In the genomic region with DNA sequence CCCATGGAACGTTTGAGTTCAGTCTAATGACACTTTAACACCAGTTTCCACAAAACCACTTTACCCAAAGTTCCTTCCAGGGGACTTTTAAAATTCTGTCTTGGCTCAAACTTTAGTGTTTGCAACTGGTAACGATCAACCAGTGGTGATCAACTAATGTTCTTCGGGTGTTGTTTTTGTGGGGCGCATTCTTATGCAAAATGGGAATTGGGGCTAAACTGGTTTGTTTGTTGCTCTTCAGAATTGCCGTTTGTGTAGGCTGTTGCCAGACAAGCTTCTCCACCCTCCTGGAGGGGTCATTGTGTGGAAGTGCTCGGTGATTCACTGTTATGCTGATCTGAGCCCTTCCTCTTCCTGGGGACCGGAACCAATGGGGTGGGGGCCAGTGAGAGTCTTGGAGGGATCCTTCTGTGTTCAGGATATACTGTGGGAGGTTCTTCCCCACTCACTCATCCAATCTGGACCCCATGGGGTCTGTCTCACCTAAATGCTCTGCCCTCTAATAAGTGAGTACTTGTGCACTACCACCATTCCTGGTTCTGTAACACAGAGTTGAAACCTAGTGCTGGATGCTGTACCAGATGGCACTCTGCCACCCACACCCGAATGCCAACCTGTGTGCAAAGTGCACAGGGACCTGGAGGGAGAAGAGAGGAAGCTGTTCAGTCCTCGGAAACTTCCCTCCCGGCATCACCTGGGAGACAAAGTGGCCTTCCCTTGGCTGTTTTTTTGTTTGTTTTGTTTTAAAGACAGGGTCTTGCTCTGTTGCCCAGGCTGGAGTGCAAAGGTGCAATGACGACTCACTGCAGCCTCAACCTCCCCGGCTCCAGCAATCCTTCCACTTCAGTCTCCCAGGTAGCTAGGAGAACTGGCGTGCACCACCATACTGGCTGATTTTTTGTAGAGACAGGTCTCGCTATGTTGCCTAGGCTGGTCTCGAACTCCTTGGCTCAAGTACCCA, we compare ENCODE assay signal across 8 cellular contexts. TPM values are rescaled to one million over a fixed set of nuclear protein-coding genes. Genes with fewer than 3 reads are reported as not detected.
A peak's percentile ranks its signal among the peaks of the same experiment; 100 is the strongest.
DNase-seq lines count a peak whose midpoint lies in the region; ATAC-seq, FAIRE-seq and TF ChIP-seq lines count a peak whose summit lies in the region.

No MANE protein-coding gene starts in this region.

- in situ Hi-C loops in K562 (cut with MboI): no loop called here

- H3K9me1 ChIP-seq in K562 (ENCODE audit: control insufficient read depth, insufficient read depth, low read length): no peaks in the 10 kb centered on the region

- TF ChIP-seq POLR2A in K562 (conservative IDR thresholded peaks at IDR 0.05): no peak

- H2AFZ ChIP-seq in K562 (ENCODE audit: low read depth, low read length): no peak overlapping the region; the same call in 1 of the 2 replicates

- no peaks in the 10 kb centered on the region for H3K27me3 ChIP-seq in K562 (ENCODE audit: control insufficient read depth in 2 of 2, insufficient read depth in 2 of 2, low read length in 2 of 2)

- DNase-seq in EL (peak; percentile 73), NCI-H226 (peak; percentile 71), K562 (ENCODE audit: extremely low read depth in 1 of 4, low spot score in 3 of 4) (peak; percentile 33 to 62 (median 40)), mucosa of descending colon (peak; percentile 76 to 81 (median 80)), NCI-H1092 (lab: John Stamatoyannopoulos, UW) (no peak), SIG-M5 treated with dmso at 0.1 percent for 504 hours (lab: John Stamatoyannopoulos, UW; ENCODE audit: unreplicated experiment) (no peak)

- peaks cover 25 to 41% of the 10 kb centered on the region in 2 experiments for H3K4me1 ChIP-seq in K562 (replicated peaks in 1 of 2; ENCODE audit: control insufficient read depth in 2 of 2, insufficient read depth in 2 of 2, low read length in 2 of 2)
- peaks cover 42% of the 10 kb centered on the region for H3K4me1 ChIP-seq in mucosa of descending colon (ENCODE audit: low read depth)

- intact Hi-C loops in K562 (cut with micrococcal nuclease): loop anchor here (2.0 kb wide), 1 partner anchor 33 kb away; no protein-coding TSS in a partner anchor
- intact Hi-C loops in mucosa of descending colon (cut with DNase I, micrococcal nuclease): no loop called here

- no peak for FAIRE-seq in K562 (lab: Jason Lieb, UNC)

- peaks cover 11% of the 10 kb centered on the region; the same call in 1 of the 2 replicates for H4K20me1 ChIP-seq in K562 (replicated peaks; ENCODE audit: control insufficient read depth, insufficient read depth, low read length)

- ATAC-seq in K562 (peak; percentile 54), mucosa of descending colon (peak; percentile 48), GM21528 (IDR thresholded peaks at IDR 0.05; ENCODE audit: low FRiP score, unreplicated experiment) (no peak), HG02571 (IDR thresholded peaks at IDR 0.05; ENCODE audit: unreplicated experiment) (no peak)

- TF ChIP-seq CTCF in K562 (IDR thresholded peaks at IDR 0.05 in 2 of 3, conservative IDR thresholded peaks at IDR 0.05 in 1 of 3; ENCODE audit: insufficient read depth in 2 of 3, low read depth in 1 of 3, low read length in 3 of 3) (no peak), mucosa of descending colon (IDR thresholded peaks at IDR 0.05) (no peak)

- H3K9me3 ChIP-seq in K562 (replicated peaks; ENCODE audit: control insufficient read depth, insufficient read depth, low read depth, low read length): no peaks in the 10 kb centered on the region
- H3K9me3 ChIP-seq in mucosa of descending colon: no peaks in the 10 kb centered on the region

- H3K4me3 ChIP-seq in K562 (peak overlapping the region; percentile 75; the same call in 1 of the 2 replicates), mucosa of descending colon (no peak overlapping the region)

- H3K9ac ChIP-seq in K562 (ENCODE audit: insufficient read depth in 1 of 2, low read depth in 2 of 2, low read length in 2 of 2): peak overlapping the region; percentile 47 to 51; a peak in 2 of 4 replicates

- peak overlapping the region; percentile 91 for H3K4me2 ChIP-seq in K562 (ENCODE audit: insufficient read depth, low read length)

- H3K79me2 ChIP-seq in K562 (ENCODE audit: control insufficient read depth, insufficient read depth, low read length): peaks cover 64% of the 10 kb centered on the region

- WGBS in K562 (ENCODE audit: insufficient coverage, low coverage, missing lambda C conversion rate): 63% methylated on average over 15 of the region's 15 CpGs

- POLR2A ChIA-PET in K562 (lab: Yijun Ruan, JAX): interaction anchor here (0.7 to 5.7 kb wide), 4 partner anchors 28 to 44 kb away, joined by 4 to 27 read pairs (median 4); no protein-coding TSS in a partner anchor

- no peak for TF ChIP-seq EP300 in K562 (IDR thresholded peaks at IDR 0.05; ENCODE audit: low read length)

- 0 out of 3 replicates have a peak overlapping the region, but pooled peaks have one; percentile 29 for H3K27ac ChIP-seq in K562 (ENCODE audit: extremely low read depth, low read depth, low read length)

- CTCF ChIA-PET in K562 (lab: Yijun Ruan, JAX; ENCODE audit: low intra/inter-chr PET ratio): no interaction called here

- no TSS peak for BruUV-seq in K562 (replicated peaks; lab: Mats Ljungman, UMichigan)

- H3K36me3 ChIP-seq in K562 (ENCODE audit: control insufficient read depth, insufficient read depth, low read length): no peaks in the 10 kb centered on the region; the same call in 2 of the 3 replicates
- H3K36me3 ChIP-seq in mucosa of descending colon (ENCODE audit: low read depth): no peaks in the 10 kb centered on the region

- TF ChIP-seq RAD21 in K562 (CRISPR knock-in tag; conservative IDR thresholded peaks at IDR 0.05 in 1 of 2, IDR thresholded peaks at IDR 0.05 in 1 of 2): no peak

TF ChIP-seq in K562, 482 proteins besides CTCF, POLR2A, EP300 and RAD21 (continues in another document):
- TF ChIP-seq ZNF217 (CRISPR knock-in tag; IDR thresholded peaks at IDR 0.05): no peak

RNA-seq across cellular contexts. Expression of gene NFE2L3, which starts 2.1 kb away (rescaled TPM):
- 6.9 and 15.2 TPM in 2 replicates for total RNA-seq in K562 (2011; cell fraction: chromatin; rRNA removed; ENCODE audit: low replicate concordance)
- total RNA-seq in K562 (2011; cell fraction: nucleolus; rRNA removed): 7.7 and 8.9 TPM in 2 replicates
- 12.5 and 15.0 TPM in 2 replicates for total RNA-seq in K562 (2011; cell fraction: nucleoplasm; rRNA removed)
- total RNA-seq in K562 (2014; rRNA removed) (9.1 and 14.1 TPM in 2 replicates), K562 (2014; rRNA removed; fragmentation: Illumina TruSeq; extraction: Trizol) (16.2 and 17.0 TPM in 2 replicates), K562 (2015; rRNA removed; fragmentation: Illumina TruSeq; extraction: Trizol) (14.3 and 15.2 TPM in 2 replicates), K562 (2021) (11.8 and 12.2 TPM in 2 replicates), mucosa of descending colon (10 to 100 TPM in 1 of 3 donors, 1 to 10 TPM in 2; 7.3 to 12.2 (median 8.4) TPM)
- polyA plus RNA-seq in K562 (2011; rRNA removed) (12.4 and 13.7 TPM in 2 replicates), K562 (2014; fragmentation: Illumina TruSeq; extraction: Trizol) (14.4 and 16.9 TPM in 2 replicates), K562 (2014; fragmentation: Nextera tagmentation; extraction: Ambion mirVana) (1 to 10 TPM; 2.9 to 4.8 TPM), K562 (2014; rRNA removed) (9.5 and 10.7 TPM in 2 replicates)
- 4.6 and 7.2 TPM in 2 replicates for polyA plus RNA-seq in K562 (2011; cell fraction: cytosol; rRNA removed)
- polyA plus RNA-seq in K562 (2011; cell fraction: nucleus; rRNA removed): 3.7 and 7.1 TPM in 2 replicates
- polyA plus RNA-seq in K562 (2012): 7.3 and 11.7 TPM in 2 replicates
- 14.4 and 20.7 TPM in 2 replicates for polyA minus RNA-seq in K562 (2011; rRNA and poly(A)+ RNA removed)
- polyA minus RNA-seq in K562 (2011; cell fraction: cytosol; rRNA and poly(A)+ RNA removed): 3.3 and 5.5 TPM in 2 replicates
- polyA minus RNA-seq in K562 (2011; cell fraction: nucleus; rRNA and poly(A)+ RNA removed): 4.0 and 13.1 TPM in 2 replicates

RNA-seq across cellular contexts. Expression of gene HNRNPA2B1, which starts 46.4 kb away (rescaled TPM):
- total RNA-seq in K562 (2011; cell fraction: chromatin; rRNA removed; ENCODE audit: low replicate concordance): 193 and 905 TPM in 2 replicates
- total RNA-seq in K562 (2011; cell fraction: nucleolus; rRNA removed): 107 and 139 TPM in 2 replicates
- total RNA-seq in K562 (2011; cell fraction: nucleoplasm; rRNA removed): 296 and 406 TPM in 2 replicates
- total RNA-seq in K562 (2014; rRNA removed) (604 and 630 TPM in 2 replicates), K562 (2014; rRNA removed; fragmentation: Illumina TruSeq; extraction: Trizol) (728 and 855 TPM in 2 replicates), K562 (2015; rRNA removed; fragmentation: Illumina TruSeq; extraction: Trizol) (730 and 803 TPM in 2 replicates), K562 (2021) (707 and 876 TPM in 2 replicates), mucosa of descending colon (100 to 1,000 TPM; 345 to 441 (median 379) TPM)
- polyA plus RNA-seq in K562 (2011; rRNA removed) (466 and 782 TPM in 2 replicates), K562 (2014; fragmentation: Illumina TruSeq; extraction: Trizol) (1,478 and 1,489 TPM in 2 replicates), K562 (2014; fragmentation: Nextera tagmentation; extraction: Ambion mirVana) (1,000 to 10,000 TPM in 1 of 2 experiments, 100 to 1,000 TPM in 1; 865 to 1,390 TPM), K562 (2014; rRNA removed) (1,850 and 1,989 TPM in 2 replicates)
- polyA plus RNA-seq in K562 (2011; cell fraction: cytosol; rRNA removed): 112 and 259 TPM in 2 replicates
- polyA plus RNA-seq in K562 (2011; cell fraction: nucleus; rRNA removed): 299 and 394 TPM in 2 replicates
- 752 and 1,692 TPM in 2 replicates for polyA plus RNA-seq in K562 (2012)
- 654 and 757 TPM in 2 replicates for polyA minus RNA-seq in K562 (2011; rRNA and poly(A)+ RNA removed)
- 230 and 283 TPM in 2 replicates for polyA minus RNA-seq in K562 (2011; cell fraction: cytosol; rRNA and poly(A)+ RNA removed)
- polyA minus RNA-seq in K562 (2011; cell fraction: nucleus; rRNA and poly(A)+ RNA removed): 153 and 242 TPM in 2 replicates

RNA-seq across cellular contexts. Expression of gene CBX3, which starts 47.4 kb away (rescaled TPM):
- 99.0 and 229 TPM in 2 replicates for total RNA-seq in K562 (2011; cell fraction: chromatin; rRNA removed; ENCODE audit: low replicate concordance)
- 91.9 and 108 TPM in 2 replicates for total RNA-seq in K562 (2011; cell fraction: nucleolus; rRNA removed)
- 152 and 198 TPM in 2 replicates for total RNA-seq in K562 (2011; cell fraction: nucleoplasm; rRNA removed)
- total RNA-seq in K562 (2014; rRNA removed) (210 and 244 TPM in 2 replicates), K562 (2014; rRNA removed; fragmentation: Illumina TruSeq; extraction: Trizol) (413 and 480 TPM in 2 replicates), K562 (2015; rRNA removed; fragmentation: Illumina TruSeq; extraction: Trizol) (337 and 363 TPM in 2 replicates), K562 (2021) (253 and 256 TPM in 2 replicates), mucosa of descending colon (10 to 100 TPM; 61.3 to 93.8 (median 81.4) TPM)
- polyA plus RNA-seq in K562 (2011; rRNA removed) (293 and 364 TPM in 2 replicates), K562 (2014; fragmentation: Illumina TruSeq; extraction: Trizol) (310 and 328 TPM in 2 replicates), K562 (2014; fragmentation: Nextera tagmentation; extraction: Ambion mirVana) (100 to 1,000 TPM; 198 to 245 TPM), K562 (2014; rRNA removed) (389 and 408 TPM in 2 replicates)
- polyA plus RNA-seq in K562 (2011; cell fraction: cytosol; rRNA removed): 75.2 and 113 TPM in 2 replicates
- 155 and 212 TPM in 2 replicates for polyA plus RNA-seq in K562 (2011; cell fraction: nucleus; rRNA removed)
- 208 and 278 TPM in 2 replicates for polyA plus RNA-seq in K562 (2012)
- polyA minus RNA-seq in K562 (2011; rRNA and poly(A)+ RNA removed): 124 and 155 TPM in 2 replicates
- 51.7 and 53.1 TPM in 2 replicates for polyA minus RNA-seq in K562 (2011; cell fraction: cytosol; rRNA and poly(A)+ RNA removed)
- polyA minus RNA-seq in K562 (2011; cell fraction: nucleus; rRNA and poly(A)+ RNA removed): 135 and 212 TPM in 2 replicates

Comparison
In these comparisons a context has a peak if more than half of its experiments do, and no peak if none do; other contexts are left out.
1. DNase-seq: peak in EL (single experiment), NCI-H226 (single experiment), K562 (4 of 4) and mucosa of descending colon (3 of 3); none in NCI-H1092 (single experiment) and SIG-M5 treated with dmso at 0.1 percent for 504 hours (single experiment).
2. ATAC-seq: peak in K562 (single experiment) and mucosa of descending colon (single experiment); none in GM21528 (single experiment) and HG02571 (single experiment).